ENCODE assay signal across 12 cellular contexts in the genomic region with DNA sequence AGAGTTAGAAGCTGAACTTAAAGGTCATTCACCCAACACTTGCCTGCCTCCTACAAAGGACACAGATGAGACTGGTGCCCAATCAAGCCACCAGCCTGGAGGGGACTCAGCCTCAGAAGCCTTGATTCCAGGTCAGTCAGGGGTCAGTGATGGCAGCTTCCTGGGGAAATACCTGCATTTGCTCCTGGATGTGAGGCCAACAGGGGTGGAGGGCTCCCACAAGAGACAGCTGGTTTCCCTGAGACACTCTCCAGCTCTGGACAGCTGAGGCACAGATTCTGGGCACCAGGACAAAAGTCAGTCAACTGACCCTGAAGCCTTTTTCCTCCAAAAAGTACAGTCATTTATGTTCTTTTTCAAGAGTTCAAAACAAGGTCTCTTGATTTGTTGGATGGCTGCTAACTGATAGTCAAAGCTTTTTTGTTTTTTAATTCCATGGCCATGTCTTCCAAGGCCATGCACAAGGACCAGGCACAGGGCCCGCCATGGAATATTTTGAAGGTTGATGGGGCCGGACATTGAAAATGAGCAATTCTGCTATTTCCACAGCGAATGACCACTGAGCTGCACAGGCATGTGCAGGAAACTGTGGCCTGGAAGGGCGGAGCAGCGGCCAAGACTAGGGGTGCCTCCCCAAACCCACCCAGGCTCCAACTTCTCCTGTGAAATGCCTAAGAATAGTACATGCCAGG. TPM values are rescaled to one million over a fixed set of nuclear protein-coding genes. Genes with fewer than 3 reads are reported as not detected.
DNase-seq lines count a peak whose midpoint lies in the region; ATAC-seq, FAIRE-seq and TF ChIP-seq lines count a peak whose summit lies in the region.
"Had no signal": no experiment of that assay in that cellular context is flagged by ENCODE, and none has a peak within 500 bp of the region (broad histone marks: within the 10 kb centered on the region; RNA-seq: fewer than 3 reads in every experiment).

No MANE protein-coding gene starts in this region.

- H4K20me1 ChIP-seq in keratinocyte (ENCODE audit: control insufficient read depth, extremely low read depth, insufficient read depth, low read length), result no peaks in the 10 kb centered on the region

- H3K36me3 ChIP-seq in keratinocyte (ENCODE audit: control insufficient read depth in 2 of 2, extremely low read depth in 1 of 2, insufficient read depth in 2 of 2, low read length in 2 of 2), result peaks cover 0 to 3% of the 10 kb centered on the region in 2 experiments
- no peaks in the 10 kb centered on the region for H3K36me3 ChIP-seq in suprapubic skin

- POLR2A ChIA-PET in activated naive CD8-positive, alpha-beta T cell treated with anti-CD3 and anti-CD28 coated beads, Interleukin-2, amount 10 ng/mL, durations not matched to agents 7 days and 5 days (lab: Charles Lee), result no interaction called here

- H3K27ac Mint-ChIP-seq in activated T-cell treated with anti-CD3 and anti-CD28 coated beads, Interleukin-2, amount 50 U/mL, for 24 hours, result no peak overlapping the region
- H3K27ac Mint-ChIP-seq in activated naive CD8-positive, alpha-beta T cell treated with anti-CD3 and anti-CD28 coated beads, Interleukin-2, amount 10 ng/mL, durations not matched to agents 7 days and 5 days, result no peak overlapping the region
- H3K27ac Mint-ChIP-seq: activated CD4-positive, alpha-beta memory T cell treated with anti-CD3 and anti-CD28 coated beads, Interleukin-2, amount 10 ng/mL, durations not matched to agents 7 days and 5 days had no signal

- ATAC-seq in activated naive CD8-positive, alpha-beta T cell treated with anti-CD3 and anti-CD28 coated beads, Interleukin-2, amount 10 ng/mL, durations not matched to agents 7 days and 5 days (ENCODE audit: low read depth), result no peak
- ATAC-seq in HG02610 (IDR thresholded peaks at IDR 0.05; ENCODE audit: unreplicated experiment) (no peak), GM18907 (IDR thresholded peaks at IDR 0.05; ENCODE audit: unreplicated experiment) (no peak)

- H3K9me3 ChIP-seq in keratinocyte (ENCODE audit: control insufficient read depth, low read depth, low read length), result no peaks in the 10 kb centered on the region
- no peaks in the 10 kb centered on the region for H3K9me3 ChIP-seq in suprapubic skin

- H3K4me1 ChIP-seq in keratinocyte (ENCODE audit: control insufficient read depth, extremely low read depth, insufficient read depth, low read length) (peaks cover 18% of the 10 kb centered on the region), suprapubic skin (peaks cover 59% of the 10 kb centered on the region)

- WGBS in suprapubic skin, result 98% methylated on average over 5 of the region's 5 CpGs

- no peak for TF ChIP-seq EP300 in suprapubic skin (IDR thresholded peaks at IDR 0.05)

- peak overlapping the region; percentile 92 for H3K4me2 ChIP-seq in keratinocyte (ENCODE audit: control insufficient read depth, extremely low read depth, insufficient read depth, low read depth, low read length)

- TF ChIP-seq CTCF in keratinocyte (optimal IDR thresholded peaks at IDR 0.05 in 1 of 3, IDR thresholded peaks at IDR 0.05 in 1 of 3, conservative IDR thresholded peaks at IDR 0.05 in 1 of 3; ENCODE audit: extremely low read depth in 1 of 3, insufficient read depth in 2 of 3, low read length in 3 of 3) (no peak), suprapubic skin (IDR thresholded peaks at IDR 0.05) (no peak)

- no peak for TF ChIP-seq POLR2A in suprapubic skin (IDR thresholded peaks at IDR 0.05)

- no peak for DNase-seq in activated T-cell treated with anti-CD3 and anti-CD28 coated beads, Interleukin-2, amount 50 U/mL, for 24 hours
- no peak for DNase-seq in activated T-cell treated with anti-CD3 and anti-CD28 coated beads, Interleukin-2, amount 50 U/mL, for 48 hours
- no peak for DNase-seq in activated naive CD8-positive, alpha-beta T cell treated with anti-CD3 and anti-CD28 coated beads, Interleukin-2, amount 10 ng/mL, durations not matched to agents 7 days and 5 days
- DNase-seq in keratinocyte (ENCODE audit: low read depth, low spot score) (no peak), suprapubic skin (ENCODE audit: low spot score in 2 of 2) (no peak), glomerular visceral epithelial cell (ENCODE audit: extremely low spot score) (no peak)
- DNase-seq: activated CD4-positive, alpha-beta memory T cell treated with anti-CD3 and anti-CD28 coated beads, Interleukin-2, amount 10 ng/mL, durations not matched to agents 7 days and 5 days; midbrain; NCI-H748 treated with DMSO at 0.1 percent for 48 hours had no signal

- H2AFZ ChIP-seq in keratinocyte (ENCODE audit: control insufficient read depth, low read length), result no peak overlapping the region

- peaks cover 43% of the 10 kb centered on the region for H3K27me3 Mint-ChIP-seq in activated T-cell treated with anti-CD3 and anti-CD28 coated beads, Interleukin-2, amount 50 U/mL, for 24 hours
- peaks cover 9% of the 10 kb centered on the region for H3K27me3 Mint-ChIP-seq in activated naive CD8-positive, alpha-beta T cell treated with anti-CD3 and anti-CD28 coated beads, Interleukin-2, amount 10 ng/mL, durations not matched to agents 7 days and 5 days

- peak overlapping the region; percentile 78 for H3K9ac ChIP-seq in keratinocyte (ENCODE audit: control insufficient read depth, extremely low read depth, insufficient read depth, low read length)

- H3K27me3 ChIP-seq in keratinocyte (ENCODE audit: control insufficient read depth, extremely low read depth, insufficient read depth, low read length) (no peaks in the 10 kb centered on the region), suprapubic skin (no peaks in the 10 kb centered on the region)

- peak overlapping the region; percentile 38 for H3K4me3 Mint-ChIP-seq in activated T-cell treated with anti-CD3 and anti-CD28 coated beads, Interleukin-2, amount 50 U/mL, for 24 hours
- H3K4me3 Mint-ChIP-seq in activated naive CD8-positive, alpha-beta T cell treated with anti-CD3 and anti-CD28 coated beads, Interleukin-2, amount 10 ng/mL, durations not matched to agents 7 days and 5 days, result peak overlapping the region; percentile 3
- H3K4me3 Mint-ChIP-seq: activated CD4-positive, alpha-beta memory T cell treated with anti-CD3 and anti-CD28 coated beads, Interleukin-2, amount 10 ng/mL, durations not matched to agents 7 days and 5 days had no signal

- H3K9me1 ChIP-seq in keratinocyte (ENCODE audit: control insufficient read depth, extremely low read depth, insufficient read depth, low read length), result peaks cover 3% of the 10 kb centered on the region

- FAIRE-seq in keratinocyte (lab: Jason Lieb, UNC), result no peak
- FAIRE-seq: endometrium had no signal

- no peaks in the 10 kb centered on the region for H3K36me3 Mint-ChIP-seq in activated T-cell treated with anti-CD3 and anti-CD28 coated beads, Interleukin-2, amount 50 U/mL, for 24 hours (ENCODE audit: low read depth)
- no peaks in the 10 kb centered on the region for H3K36me3 Mint-ChIP-seq in activated naive CD8-positive, alpha-beta T cell treated with anti-CD3 and anti-CD28 coated beads, Interleukin-2, amount 10 ng/mL, durations not matched to agents 7 days and 5 days

- H3K4me3 ChIP-seq in keratinocyte (ENCODE audit: control insufficient read depth in 2 of 3, extremely low read depth in 1 of 3, insufficient read depth in 2 of 3, low read depth in 1 of 3, low read length in 3 of 3) (peak overlapping the region; percentile 65 to 80 (median 77)), suprapubic skin (peak overlapping the region; percentile 64)

- H3K4me1 Mint-ChIP-seq in activated T-cell treated with anti-CD3 and anti-CD28 coated beads, Interleukin-2, amount 50 U/mL, for 24 hours (ENCODE audit: low read depth), result peaks cover 18% of the 10 kb centered on the region
- H3K4me1 Mint-ChIP-seq in activated naive CD8-positive, alpha-beta T cell treated with anti-CD3 and anti-CD28 coated beads, Interleukin-2, amount 10 ng/mL, durations not matched to agents 7 days and 5 days, result peaks cover 11% of the 10 kb centered on the region

- no peaks in the 10 kb centered on the region for H3K9me3 Mint-ChIP-seq in activated T-cell treated with anti-CD3 and anti-CD28 coated beads, Interleukin-2, amount 50 U/mL, for 24 hours
- H3K9me3 Mint-ChIP-seq in activated naive CD8-positive, alpha-beta T cell treated with anti-CD3 and anti-CD28 coated beads, Interleukin-2, amount 10 ng/mL, durations not matched to agents 7 days and 5 days, result no peaks in the 10 kb centered on the region
- H3K9me3 Mint-ChIP-seq: activated CD4-positive, alpha-beta memory T cell treated with anti-CD3 and anti-CD28 coated beads, Interleukin-2, amount 10 ng/mL, durations not matched to agents 7 days and 5 days had no signal

- dilution Hi-C loops in keratinocyte (cut with MboI; ENCODE audit: extremely low pct_ligation_motif_present, low sequenced_read_pairs), result no loop called here

- H3K79me2 ChIP-seq in keratinocyte (ENCODE audit: control insufficient read depth, insufficient read depth, low read length), result peaks cover 60% of the 10 kb centered on the region

- no peak overlapping the region for H3K27ac ChIP-seq in keratinocyte (ENCODE audit: control insufficient read depth, insufficient read depth, low read length)
- H3K27ac ChIP-seq in suprapubic skin, result peak overlapping the region; percentile 74

RNA-seq across cellular contexts. Expression of gene C2CD2, which starts 1.8 kb away (rescaled TPM):
- total RNA-seq in activated naive CD8-positive, alpha-beta T cell treated with anti-CD3 and anti-CD28 coated beads, Interleukin-2, amount 10 ng/mL, durations not matched to agents 7 days and 5 days, result 10 to 100 TPM in 1 of 2 experiments, 1 to 10 TPM in 1; 9.4 to 11.9 TPM
- polyA plus RNA-seq in keratinocyte, result 31.9 to 53.3 TPM (median 39.9 TPM) in 3 replicates
- polyA plus RNA-seq in keratinocyte (2011; ENCODE audit: low read depth), result 5.3 TPM
- polyA plus RNA-seq in keratinocyte (2011; cell fraction: cytosol; rRNA removed), result 18.9 and 22.5 TPM in 2 replicates
- 63.6 and 69.3 TPM in 2 replicates for polyA plus RNA-seq in keratinocyte (2011; cell fraction: nucleus; rRNA removed)
- 10.2 and 34.7 TPM in 2 replicates for polyA plus RNA-seq in keratinocyte (2012; ENCODE audit: low replicate concordance)
- 82.9 to 226 TPM (median 112 TPM) in 3 replicates for polyA minus RNA-seq in keratinocyte
- 41.6 TPM for polyA minus RNA-seq in keratinocyte (2011; cell fraction: cytosol; rRNA and poly(A)+ RNA removed)
- polyA minus RNA-seq in keratinocyte (2011; cell fraction: nucleus; rRNA and poly(A)+ RNA removed), result 71.8 and 103 TPM in 2 replicates
- 10 to 100 TPM; 35.9 to 43.8 (median 38.9) TPM for total RNA-seq in suprapubic skin

RNA-seq across cellular contexts. Expression of gene ZBTB21, which starts 58.1 kb away (rescaled TPM):
- 10 to 100 TPM; 20.3 to 27.2 TPM for total RNA-seq in activated naive CD8-positive, alpha-beta T cell treated with anti-CD3 and anti-CD28 coated beads, Interleukin-2, amount 10 ng/mL, durations not matched to agents 7 days and 5 days
- 9.5 to 12.2 TPM (median 10.3 TPM) in 3 replicates for polyA plus RNA-seq in keratinocyte
- 11.1 TPM for polyA plus RNA-seq in keratinocyte (2011; ENCODE audit: low read depth)
- polyA plus RNA-seq in keratinocyte (2011; cell fraction: cytosol; rRNA removed), result 4.8 and 8.0 TPM in 2 replicates
- 17.5 and 20.6 TPM in 2 replicates for polyA plus RNA-seq in keratinocyte (2011; cell fraction: nucleus; rRNA removed)
- 7.3 and 14.0 TPM in 2 replicates for polyA plus RNA-seq in keratinocyte (2012; ENCODE audit: low replicate concordance)
- polyA minus RNA-seq in keratinocyte, result 15.5 to 28.0 TPM (median 22.1 TPM) in 3 replicates
- polyA minus RNA-seq in keratinocyte (2011; cell fraction: cytosol; rRNA and poly(A)+ RNA removed), result 6.7 TPM
- polyA minus RNA-seq in keratinocyte (2011; cell fraction: nucleus; rRNA and poly(A)+ RNA removed), result 16.7 and 23.7 TPM in 2 replicates
- total RNA-seq in suprapubic skin, result 10 to 100 TPM; 24.5 to 39.1 (median 30.5) TPM
